Comparison of ENCODE assay signal across 26 cellular contexts in the genomic region with DNA sequence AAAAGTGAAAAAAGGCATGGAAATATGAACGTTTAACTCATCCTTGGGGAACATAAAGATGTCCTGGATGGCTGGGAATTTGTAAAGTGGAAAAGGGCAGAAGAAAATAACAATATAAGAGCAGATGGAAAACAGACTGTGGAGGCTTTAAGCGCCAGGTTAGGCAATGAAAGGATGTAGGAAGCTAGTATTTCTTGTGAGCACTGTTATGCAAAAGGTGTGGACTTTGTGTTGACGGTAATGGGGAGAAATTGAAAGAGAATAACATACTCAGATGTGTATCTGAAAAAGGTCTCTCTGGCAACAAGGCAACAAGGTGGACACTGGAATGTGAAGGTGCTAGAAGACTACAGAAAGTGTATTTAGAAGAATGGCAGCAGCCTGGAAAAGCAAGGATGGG.
"Had no signal": no experiment of that assay in that cellular context is flagged by ENCODE, and none has a peak within 500 bp of the region (broad histone marks: within the 10 kb centered on the region; RNA-seq: fewer than 3 reads in every experiment).

No MANE protein-coding gene starts in this region.

- ATAC-seq: left cardiac atrium; left lobe of liver; lower lobe of right lung; natural killer cell; right lobe of liver; stimulated activated memory B cell treated with anti-CD40 and anti-IgM and Interleukin-4, amounts not matched to agents 10 μg/mL and 1 μg/mL and 100 μg/mL, for 72 hours; stimulated activated naive CD8-positive, alpha-beta T cell treated with anti-CD3 and anti-CD28 coated beads, Interleukin-15, amount 100 ng/mL, for 72 hours had no signal

- H3K4me3 ChIP-seq: hepatocyte, lower lobe of right lung, ovary, right atrium auricular region, right lobe of liver, smooth muscle cell, tibial nerve, upper lobe of left lung, vagina had no signal

- H3K4me2 ChIP-seq: hepatocyte, smooth muscle cell had no signal

- H3K27me3 ChIP-seq: hepatocyte, ovary, right atrium auricular region, right lobe of liver, tibial nerve, upper lobe of left lung, vagina had no signal

- H2AFZ ChIP-seq: hepatocyte had no signal

- DNase-seq: kidney glomerular epithelial cell; left cardiac atrium; lower lobe of right lung; mammary epithelial cell; naive B cell; natural killer cell; nephron progenitor cell; ovary; right lobe of liver; stimulated activated CD4-positive, alpha-beta T cell treated with anti-CD3 and anti-CD28 coated beads, Interleukin-1b, Interleukin-23, amount 100 ng/mL, for 48 hours; stimulated activated CD4-positive, alpha-beta T cell treated with anti-CD3 and anti-CD28 coated beads, Interleukin-2, amount 100 ng/mL, for 48 hours; stimulated activated CD4-positive, alpha-beta T cell treated with anti-CD3 and anti-CD28 coated beads, Interleukin-4, amount 100 ng/mL, for 4 hours; stimulated activated CD8-positive, alpha-beta memory T cell treated with anti-CD3 and anti-CD28 coated beads, Interleukin-4, amount 100 ng/mL, for 48 hours; stimulated activated naive CD4-positive, alpha-beta T cell treated with Interleukin-2 at 50 U/mL for 16 hours; stimulated activated naive CD8-positive, alpha-beta T cell treated with anti-CD3 and anti-CD28 coated beads, Interleukin-15, amount 100 ng/mL, for 72 hours; substantia nigra; upper lobe of left lung had no signal

- H3K4me1 ChIP-seq: lower lobe of right lung, right lobe of liver, tibial nerve, upper lobe of left lung, vagina had no signal

- H3K4me3 Mint-ChIP-seq: naive B cell; natural killer cell; nephron progenitor cell; stimulated activated memory B cell treated with anti-CD40 and anti-IgM and Interleukin-4, amounts not matched to agents 10 μg/mL and 1 μg/mL and 100 μg/mL, for 72 hours; stimulated activated naive CD8-positive, alpha-beta T cell treated with anti-CD3 and anti-CD28 coated beads, Interleukin-15, amount 100 ng/mL, for 72 hours had no signal

- H3K79me2 ChIP-seq: hepatocyte had no signal

- H3K9me3 Mint-ChIP-seq: stimulated activated memory B cell treated with anti-CD40 and anti-IgM and Interleukin-4, amounts not matched to agents 10 μg/mL and 1 μg/mL and 100 μg/mL, for 72 hours had no signal

- H3K36me3 Mint-ChIP-seq: natural killer cell; stimulated activated memory B cell treated with anti-CD40 and anti-IgM and Interleukin-4, amounts not matched to agents 10 μg/mL and 1 μg/mL and 100 μg/mL, for 72 hours had no signal

- H3K9me3 ChIP-seq: lower lobe of right lung, ovary, right atrium auricular region, right lobe of liver, upper lobe of left lung, vagina had no signal

- FAIRE-seq: keratinocyte had no signal

- H3K27ac ChIP-seq: hepatocyte, lower lobe of right lung, ovary, right atrium auricular region, right lobe of liver, tibial nerve, upper lobe of left lung, vagina had no signal

- H3K27me3 Mint-ChIP-seq: progenitor cell of endocrine pancreas; stimulated activated naive CD8-positive, alpha-beta T cell treated with anti-CD3 and anti-CD28 coated beads, Interleukin-15, amount 100 ng/mL, for 72 hours had no signal

- H3K27ac Mint-ChIP-seq: naive B cell; natural killer cell; nephron progenitor cell; progenitor cell of endocrine pancreas; stimulated activated memory B cell treated with anti-CD40 and anti-IgM and Interleukin-4, amounts not matched to agents 10 μg/mL and 1 μg/mL and 100 μg/mL, for 72 hours; stimulated activated naive CD8-positive, alpha-beta T cell treated with anti-CD3 and anti-CD28 coated beads, Interleukin-15, amount 100 ng/mL, for 72 hours had no signal

- H3K4me1 Mint-ChIP-seq: naive B cell; natural killer cell; stimulated activated memory B cell treated with anti-CD40 and anti-IgM and Interleukin-4, amounts not matched to agents 10 μg/mL and 1 μg/mL and 100 μg/mL, for 72 hours; stimulated activated naive CD8-positive, alpha-beta T cell treated with anti-CD3 and anti-CD28 coated beads, Interleukin-15, amount 100 ng/mL, for 72 hours had no signal

- H3K36me3 ChIP-seq: lower lobe of right lung, ovary, right atrium auricular region, right lobe of liver, tibial nerve, upper lobe of left lung, vagina had no signal
